ENCODE assay signal across 1 cellular context in the genomic region with DNA sequence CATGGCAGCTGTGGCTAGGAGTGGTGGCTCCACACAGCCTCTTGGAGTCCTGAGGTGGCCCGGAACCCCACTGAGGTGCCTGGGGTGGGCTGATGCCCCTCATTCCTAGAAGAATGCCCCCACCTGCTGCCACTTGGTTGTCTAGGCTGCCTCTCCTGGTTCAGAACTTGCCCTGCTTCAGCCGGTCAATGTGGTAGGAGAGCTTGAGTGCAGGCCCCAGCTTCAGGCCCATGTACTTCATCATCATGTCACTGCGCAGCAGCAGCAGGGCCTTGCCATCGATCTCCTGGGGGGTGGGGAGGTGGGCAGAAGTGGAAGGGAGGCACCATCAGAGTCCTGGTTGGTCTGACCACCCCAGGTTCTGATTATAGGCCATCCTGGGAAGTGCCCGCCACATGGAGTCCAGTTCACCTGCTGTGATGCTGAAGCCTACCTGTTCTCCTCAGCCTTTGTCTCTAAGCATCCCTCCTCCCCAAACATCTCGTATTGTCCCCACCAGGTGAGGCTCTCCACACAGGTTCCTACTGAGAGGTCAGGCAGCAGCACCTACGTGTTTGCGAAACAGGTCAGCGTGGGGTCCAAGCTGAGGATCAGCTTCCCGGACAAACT.
TF ChIP-seq lines count a peak whose summit lies in the region.

No MANE protein-coding gene starts in this region.

TF ChIP-seq in K562, 482 proteins besides CTCF, POLR2A, EP300 and RAD21:
- TF ChIP-seq PHB (CRISPR knock-in tag; IDR thresholded peaks at IDR 0.05) = no peak
- TF ChIP-seq ZNF274 (IDR thresholded peaks at IDR 0.05; ENCODE audit: borderline replicate concordance, low read depth, low read length) = no peak
- TF ChIP-seq, protein P1, sequence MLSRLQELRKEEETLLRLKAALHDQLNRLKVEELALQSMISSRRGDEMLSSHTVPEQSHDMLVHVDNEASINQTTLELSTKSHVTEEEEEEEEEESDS (CRISPR knock-in tag; IDR thresholded peaks at IDR 0.05) = no peak
- no peak for TF ChIP-seq ZKSCAN8 (CRISPR knock-in tag; IDR thresholded peaks at IDR 0.05)
- TF ChIP-seq POLR2G (IDR thresholded peaks at IDR 0.05; ENCODE audit: low read depth, low read length) = peak; percentile 45
- TF ChIP-seq, protein P2, sequence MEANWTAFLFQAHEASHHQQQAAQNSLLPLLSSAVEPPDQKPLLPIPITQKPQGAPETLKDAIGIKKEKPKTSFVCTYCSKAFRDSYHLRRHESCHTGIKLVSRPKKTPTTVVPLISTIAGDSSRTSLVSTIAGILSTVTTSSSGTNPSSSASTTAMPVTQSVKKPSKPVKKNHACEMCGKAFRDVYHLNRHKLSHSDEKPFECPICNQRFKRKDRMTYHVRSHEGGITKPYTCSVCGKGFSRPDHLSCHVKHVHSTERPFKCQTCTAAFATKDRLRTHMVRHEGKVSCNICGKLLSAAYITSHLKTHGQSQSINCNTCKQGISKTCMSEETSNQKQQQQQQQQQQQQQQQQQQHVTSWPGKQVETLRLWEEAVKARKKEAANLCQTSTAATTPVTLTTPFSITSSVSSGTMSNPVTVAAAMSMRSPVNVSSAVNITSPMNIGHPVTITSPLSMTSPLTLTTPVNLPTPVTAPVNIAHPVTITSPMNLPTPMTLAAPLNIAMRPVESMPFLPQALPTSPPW (CRISPR knock-in tag; IDR thresholded peaks at IDR 0.05) = no peak
